1 cellular context compared by ENCODE assay signal in genomic region chr7:45698527-45699309, GRCh38.
TF ChIP-seq lines count a peak whose summit lies in the region.

No MANE protein-coding gene starts in this region.

TF ChIP-seq in HepG2, 621 proteins besides CTCF, POLR2A, EP300 and RAD21 (continued from another document):
- TF ChIP-seq PRDM15 (CRISPR knock-in tag; IDR thresholded peaks at IDR 0.05) = no peak
- no peak for TF ChIP-seq SSRP1 (CRISPR knock-in tag; IDR thresholded peaks at IDR 0.05)
- no peak for TF ChIP-seq STAG1 (CRISPR knock-in tag; IDR thresholded peaks at IDR 0.05)
- TF ChIP-seq SP2 (CRISPR knock-in tag; IDR thresholded peaks at IDR 0.05) = no peak
- TF ChIP-seq ZKSCAN5 (CRISPR knock-in tag; IDR thresholded peaks at IDR 0.05) = no peak
- TF ChIP-seq NCOR1 (IDR thresholded peaks at IDR 0.05; ENCODE audit: borderline replicate concordance, low read length) = no peak
- no peak for TF ChIP-seq RFX5 (IDR thresholded peaks at IDR 0.05; ENCODE audit: low read depth, low read length)
- no peak for TF ChIP-seq TRIM22 (IDR thresholded peaks at IDR 0.05)
TF ChIP-seq in HepG2: peak in this region for 0.
